Comparison of ENCODE assay signal across 11 cellular contexts in genomic region chr6:11213305-11214106, GRCh38. TPM values are rescaled to one million over a fixed set of nuclear protein-coding genes. Genes with fewer than 3 reads are reported as not detected.
DNase-seq lines count a peak whose midpoint lies in the region; ATAC-seq and TF ChIP-seq lines count a peak whose summit lies in the region.
"Had no signal": no experiment of that assay in that cellular context is flagged by ENCODE, and none has a peak within 500 bp of the region (broad histone marks: within the 10 kb centered on the region; RNA-seq: fewer than 3 reads in every experiment).

No MANE protein-coding gene starts in this region.

- peak overlapping the region; percentile 39 for H3K27ac ChIP-seq in mammary epithelial cell (ENCODE audit: insufficient read depth, low read depth, low read length)
- peak overlapping the region; percentile 16 for H3K27ac ChIP-seq in layer of hippocampus (ENCODE audit: low read depth, low read length)
- peak overlapping the region; percentile 99 for H3K27ac ChIP-seq in smooth muscle cell (ENCODE audit: low read depth)
- H3K27ac ChIP-seq: hepatocyte had no signal

- no peak overlapping the region for H2AFZ ChIP-seq in mammary epithelial cell (ENCODE audit: low read depth, low read length)
- no peak overlapping the region for H2AFZ ChIP-seq in smooth muscle cell (ENCODE audit: low read depth)
- H2AFZ ChIP-seq: hepatocyte had no signal

- H3K4me3 ChIP-seq in mammary epithelial cell (replicated peaks in 1 of 3; ENCODE audit: insufficient read depth in 1 of 3, low read depth in 2 of 3, low read length in 3 of 3): no peak overlapping the region
- no peak overlapping the region for H3K4me3 ChIP-seq in smooth muscle cell
- H3K4me3 ChIP-seq: hepatocyte had no signal

- H3K9ac ChIP-seq in mammary epithelial cell (ENCODE audit: insufficient read depth, low read length) (no peak overlapping the region), smooth muscle cell (ENCODE audit: low read depth) (no peak overlapping the region)

- intact Hi-C loops in mammary epithelial cell (cut with micrococcal nuclease): no loop called here

- H3F3A ChIP-seq in smooth muscle cell (ENCODE audit: low read depth): peaks cover 42% of the 10 kb centered on the region

- H4K20me1 ChIP-seq in mammary epithelial cell (ENCODE audit: insufficient read depth, low read length) (no peaks in the 10 kb centered on the region), smooth muscle cell (ENCODE audit: low read depth) (peaks cover 77% of the 10 kb centered on the region)

- H3K36me3 ChIP-seq in mammary epithelial cell (ENCODE audit: insufficient read depth, low read length) (no peaks in the 10 kb centered on the region), smooth muscle cell (ENCODE audit: low read depth) (peaks cover 4% of the 10 kb centered on the region)

- TF ChIP-seq CTCF in mammary epithelial cell (conservative IDR thresholded peaks at IDR 0.05 in 1 of 2, IDR thresholded peaks at IDR 0.05 in 1 of 2; ENCODE audit: extremely low read depth in 1 of 2, insufficient read depth in 1 of 2, low read depth in 1 of 2, low read length in 2 of 2) (no peak), smooth muscle cell (IDR thresholded peaks at IDR 0.05; ENCODE audit: borderline replicate concordance, insufficient read depth, poor library complexity, severe bottlenecking) (no peak)

- peaks cover 29% of the 10 kb centered on the region for H3K4me1 ChIP-seq in mammary epithelial cell (ENCODE audit: insufficient read depth, low read length)
- H3K4me1 ChIP-seq in smooth muscle cell (ENCODE audit: low read depth): peaks cover 41% of the 10 kb centered on the region

- in situ Hi-C loops in mammary epithelial cell (cut with MboI; ENCODE audit: low sequenced_read_pairs in 2 of 2): no loop called here

- H3K27me3 ChIP-seq in mammary epithelial cell (ENCODE audit: insufficient read depth, low read length) (no peaks in the 10 kb centered on the region), layer of hippocampus (ENCODE audit: control insufficient read depth, insufficient read depth, low read length) (no peaks in the 10 kb centered on the region), smooth muscle cell (ENCODE audit: low read depth) (no peaks in the 10 kb centered on the region)
- H3K27me3 ChIP-seq: hepatocyte had no signal

- DNase-seq in NCI-H2171 (lab: John Stamatoyannopoulos, UW) (peak; percentile 27), mammary epithelial cell (no peak), smooth muscle cell (lab: John Stamatoyannopoulos, UW; ENCODE audit: unreplicated experiment) (no peak), NCI-H524 treated with DMSO at 0.1 percent for 48 hours (lab: John Stamatoyannopoulos, UW) (no peak), hypothalamus (lab: John Stamatoyannopoulos, UW) (no peak)
- DNase-seq: activated naive CD4-positive, alpha-beta T cell treated with Interleukin-2 at 50 U/mL for 16 hours; NCI-H2081 had no signal

- H3K4me2 ChIP-seq in mammary epithelial cell (ENCODE audit: insufficient read depth, low read depth, low read length): no peak overlapping the region
- no peak overlapping the region for H3K4me2 ChIP-seq in smooth muscle cell
- H3K4me2 ChIP-seq: hepatocyte had no signal

- CTCF ChIA-PET in mammary epithelial cell (lab: Charles Lee; ENCODE audit: low non-redundant PET): no interaction called here

- no TSS peak for BruUV-seq in mammary epithelial cell (replicated peaks; lab: Mats Ljungman, UMichigan)

- ATAC-seq in HG03108 (IDR thresholded peaks at IDR 0.05; ENCODE audit: unreplicated experiment) (no peak), GM21529 (IDR thresholded peaks at IDR 0.05; ENCODE audit: unreplicated experiment) (no peak)

- dilution Hi-C loops in mammary epithelial cell (cut with HindIII; ENCODE audit: low sequenced_read_pairs): no loop called here

- H3K9me3 ChIP-seq in mammary epithelial cell (replicated peaks; ENCODE audit: insufficient read depth, low read length) (no peaks in the 10 kb centered on the region), smooth muscle cell (replicated peaks; ENCODE audit: low read depth) (no peaks in the 10 kb centered on the region)

- H3K79me2 ChIP-seq in mammary epithelial cell (ENCODE audit: insufficient read depth, low read length) (no peaks in the 10 kb centered on the region), smooth muscle cell (ENCODE audit: low read depth) (peaks cover 99% of the 10 kb centered on the region)

- WGBS in mammary epithelial cell (ENCODE audit: low coverage, missing lambda C conversion rate): 61% methylated on average over 14 of the region's 14 CpGs
- 89% methylated on average over 14 of the region's 14 CpGs for WGBS in smooth muscle cell (ENCODE audit: low lambda C conversion rate)

RNA-seq across cellular contexts. Expression of gene NEDD9, which starts 19.0 kb away (rescaled TPM):
- total RNA-seq in mammary epithelial cell: 10 to 100 TPM in 1 of 2 donors, 1 to 10 TPM in 1; 7.8 to 69.7 TPM
- 4.8 TPM for polyA plus RNA-seq in mammary epithelial cell
- polyA minus RNA-seq in mammary epithelial cell: 3.5 TPM
- 127 and 139 TPM in 2 replicates for total RNA-seq in smooth muscle cell
- 75.2 and 85.6 TPM in 2 replicates for polyA plus RNA-seq in smooth muscle cell

Comparison
In these comparisons a context has a peak if more than half of its experiments do, and no peak if none do; other contexts are left out.
1. H3K27ac ChIP-seq: peak in every context shown above with its lines; median percentile 99 in smooth muscle cell; 39 in mammary epithelial cell; 16 in layer of hippocampus.